Comparison of ENCODE assay signal across 10 cellular contexts in the genomic region with DNA sequence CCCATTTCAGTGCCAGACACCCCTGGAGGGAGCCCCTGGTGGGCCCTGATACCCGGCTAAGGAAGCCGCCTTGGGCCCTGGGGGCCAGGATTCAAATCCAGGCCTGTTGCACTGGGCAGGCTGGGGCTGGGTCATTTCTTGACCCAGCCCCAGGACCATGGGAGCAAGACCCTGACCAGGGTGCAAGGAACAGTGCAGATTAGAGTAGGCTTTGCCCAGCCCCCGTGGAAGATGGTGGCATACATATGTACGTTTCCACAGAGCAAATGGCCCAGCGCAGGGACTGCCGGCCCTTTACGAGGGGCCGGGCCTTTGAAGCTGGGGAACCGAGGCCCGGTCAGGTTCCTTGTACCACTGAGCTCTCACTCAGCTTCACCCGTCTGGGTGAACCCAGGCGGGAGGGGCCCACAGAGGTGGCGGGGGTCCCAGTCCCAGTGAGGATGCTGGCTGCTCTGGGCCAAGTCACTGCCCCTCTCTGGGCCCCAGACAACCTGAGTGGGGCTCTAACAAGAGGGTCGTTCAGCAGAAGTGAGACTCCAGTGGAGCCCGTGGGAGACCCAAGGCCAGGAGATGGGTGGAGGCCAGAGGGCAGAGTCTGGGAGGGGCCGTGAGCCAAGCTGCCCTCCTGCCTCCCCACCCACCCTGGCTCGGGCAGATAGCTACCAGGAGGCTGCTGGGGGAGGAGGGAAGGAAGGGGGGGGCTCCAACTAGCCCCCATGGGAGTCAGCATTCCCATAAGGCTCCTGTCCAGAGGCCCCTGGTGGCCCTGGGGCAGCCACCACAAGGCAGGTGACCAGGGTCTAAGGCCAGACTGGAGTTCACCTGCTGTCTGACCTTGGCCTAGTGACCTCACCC. TPM values are rescaled to one million over a fixed set of nuclear protein-coding genes. Genes with fewer than 3 reads are reported as not detected.
A peak's percentile ranks its signal among the peaks of the same experiment; 100 is the strongest.
DNase-seq lines count a peak whose midpoint lies in the region; ATAC-seq and TF ChIP-seq lines count a peak whose summit lies in the region.
"Had no signal": no experiment of that assay in that cellular context is flagged by ENCODE, and none has a peak within 500 bp of the region (broad histone marks: within the 10 kb centered on the region; RNA-seq: fewer than 3 reads in every experiment).

No MANE protein-coding gene starts in this region.

- H3K9me3 ChIP-seq in Loucy (ENCODE audit: insufficient read depth, low read depth, low read length) (no peaks in the 10 kb centered on the region), neural cell (ENCODE audit: low read length) (no peaks in the 10 kb centered on the region)

- peaks cover 60% of the 10 kb centered on the region for H4K20me1 ChIP-seq in Loucy (ENCODE audit: insufficient read depth, low read length, poor library complexity, severe bottlenecking)
- peaks cover 6% of the 10 kb centered on the region for H4K20me1 ChIP-seq in neural cell (ENCODE audit: insufficient read depth)

- H3K4me3 ChIP-seq in AG09309 (ENCODE audit: control insufficient read depth, low read depth, low read length) (peak overlapping the region; percentile 91), Loucy (ENCODE audit: low read length, poor library complexity, severe bottlenecking) (peak overlapping the region; percentile 79), dorsolateral prefrontal cortex (peak overlapping the region in 56 of 59 donors; percentile 67 to 97 (median 90)), neural cell (ENCODE audit: low read length) (peak overlapping the region; percentile 98)

- no peak overlapping the region for H2AFZ ChIP-seq in Loucy (ENCODE audit: low read length)
- no peak overlapping the region for H2AFZ ChIP-seq in neural cell (ENCODE audit: low read depth, low read length)

- H3K36me3 ChIP-seq in Loucy (ENCODE audit: insufficient read depth, low read length) (no peaks in the 10 kb centered on the region), neural cell (ENCODE audit: insufficient read depth, low read length) (no peaks in the 10 kb centered on the region)

- no peak for DNase-seq in AG09309 (ENCODE audit: low read depth)
- no peak for DNase-seq in dorsolateral prefrontal cortex
- no peak for DNase-seq in central memory CD4-positive, alpha-beta T cell
- DNase-seq in NCI-H2196 treated with DMSO at 0.1 percent for 48 hours (lab: John Stamatoyannopoulos, UW; ENCODE audit: unreplicated experiment), result no peak
- DNase-seq: amniotic stem cell, NCI-H524 had no signal

- ATAC-seq in HG03432 (IDR thresholded peaks at IDR 0.05; ENCODE audit: unreplicated experiment) (no peak), HG03469 (IDR thresholded peaks at IDR 0.05; ENCODE audit: unreplicated experiment) (no peak)

- peaks cover 62% of the 10 kb centered on the region for H3K79me2 ChIP-seq in Loucy (ENCODE audit: insufficient read depth, low read length)
- H3K79me2 ChIP-seq in neural cell (replicated peaks; ENCODE audit: insufficient read depth, low read length), result peaks cover 29% of the 10 kb centered on the region

- TF ChIP-seq CTCF in AG09309 (IDR thresholded peaks at IDR 0.05; ENCODE audit: control insufficient read depth, insufficient read depth, low read depth, low read length, missing control alignments), result no peak
- TF ChIP-seq CTCF in Loucy (conservative IDR thresholded peaks at IDR 0.05; ENCODE audit: low read length), result no peak
- no peak for TF ChIP-seq CTCF in dorsolateral prefrontal cortex (IDR thresholded peaks at IDR 0.05 in 54 of 56, conservative IDR thresholded peaks at IDR 0.05 in 2 of 56; ENCODE audit: low read depth in 1 of 56, partially characterized antibody in 56 of 56)
- TF ChIP-seq CTCF in neural cell (IDR thresholded peaks at IDR 0.05; ENCODE audit: poor library complexity, severe bottlenecking), result no peak

- peaks cover 52% of the 10 kb centered on the region for H3K4me1 ChIP-seq in Loucy (ENCODE audit: insufficient read depth, low read length, poor library complexity, severe bottlenecking)

- H3K4me2 ChIP-seq in Loucy (ENCODE audit: low read depth, low read length, poor library complexity, severe bottlenecking) (peak overlapping the region; percentile 85), neural cell (ENCODE audit: low read length) (no peak overlapping the region)

- no peaks in the 10 kb centered on the region for H3K9me2 ChIP-seq in Loucy (replicated peaks; ENCODE audit: low read depth, low read length)
- no peaks in the 10 kb centered on the region for H3K9me2 ChIP-seq in neural cell (ENCODE audit: insufficient read depth, low read length)

- TF ChIP-seq RAD21 in neural cell (conservative IDR thresholded peaks at IDR 0.05), result no peak

- intact Hi-C loops in dorsolateral prefrontal cortex (cut with DNase I), result no loop called here

- H3F3A ChIP-seq in Loucy (ENCODE audit: low read depth) (0 out of 2 replicates have a peak, but pooled peaks cover 2% of the 10 kb centered on the region), neural cell (ENCODE audit: insufficient read depth, low read length, poor library complexity, severe bottlenecking) (no peaks in the 10 kb centered on the region)

- H3K27ac ChIP-seq in dorsolateral prefrontal cortex (peak overlapping the region; percentile 70 to 99 (median 95)), neural cell (ENCODE audit: low read length) (no peak overlapping the region)

- H3K9ac ChIP-seq in Loucy (ENCODE audit: low read depth, low read length, poor library complexity, severe bottlenecking), result peak overlapping the region; percentile 84
- H3K9ac ChIP-seq in neural cell (ENCODE audit: low read length), result no peak overlapping the region

- H3K27me3 ChIP-seq in Loucy (ENCODE audit: insufficient read depth, low read length, poor library complexity, severe bottlenecking), result no peaks in the 10 kb centered on the region
- no peaks in the 10 kb centered on the region for H3K27me3 ChIP-seq in dorsolateral prefrontal cortex
- no peaks in the 10 kb centered on the region for H3K27me3 ChIP-seq in neural cell (ENCODE audit: insufficient read depth, low read depth, low read length)

- TF ChIP-seq EP300 in neural cell (conservative IDR thresholded peaks at IDR 0.05; ENCODE audit: poor library complexity, severe bottlenecking), result no peak

TF ChIP-seq in neural cell, 6 proteins besides CTCF, POLR2A, EP300 and RAD21:
- TF ChIP-seq POLR2AphosphoS5 (IDR thresholded peaks at IDR 0.05) (no peak), SMC3 (conservative IDR thresholded peaks at IDR 0.05; ENCODE audit: poor library complexity) (no peak), MXI1 (conservative IDR thresholded peaks at IDR 0.05; ENCODE audit: poor library complexity, severe bottlenecking) (no peak), EZH2 (IDR thresholded peaks at IDR 0.05; ENCODE audit: borderline replicate concordance, insufficient read depth, low read length, poor library complexity, severe bottlenecking) (no peak), TAF1 (IDR thresholded peaks at IDR 0.05; ENCODE audit: low read depth) (no peak)
- TF ChIP-seq, protein P1, sequence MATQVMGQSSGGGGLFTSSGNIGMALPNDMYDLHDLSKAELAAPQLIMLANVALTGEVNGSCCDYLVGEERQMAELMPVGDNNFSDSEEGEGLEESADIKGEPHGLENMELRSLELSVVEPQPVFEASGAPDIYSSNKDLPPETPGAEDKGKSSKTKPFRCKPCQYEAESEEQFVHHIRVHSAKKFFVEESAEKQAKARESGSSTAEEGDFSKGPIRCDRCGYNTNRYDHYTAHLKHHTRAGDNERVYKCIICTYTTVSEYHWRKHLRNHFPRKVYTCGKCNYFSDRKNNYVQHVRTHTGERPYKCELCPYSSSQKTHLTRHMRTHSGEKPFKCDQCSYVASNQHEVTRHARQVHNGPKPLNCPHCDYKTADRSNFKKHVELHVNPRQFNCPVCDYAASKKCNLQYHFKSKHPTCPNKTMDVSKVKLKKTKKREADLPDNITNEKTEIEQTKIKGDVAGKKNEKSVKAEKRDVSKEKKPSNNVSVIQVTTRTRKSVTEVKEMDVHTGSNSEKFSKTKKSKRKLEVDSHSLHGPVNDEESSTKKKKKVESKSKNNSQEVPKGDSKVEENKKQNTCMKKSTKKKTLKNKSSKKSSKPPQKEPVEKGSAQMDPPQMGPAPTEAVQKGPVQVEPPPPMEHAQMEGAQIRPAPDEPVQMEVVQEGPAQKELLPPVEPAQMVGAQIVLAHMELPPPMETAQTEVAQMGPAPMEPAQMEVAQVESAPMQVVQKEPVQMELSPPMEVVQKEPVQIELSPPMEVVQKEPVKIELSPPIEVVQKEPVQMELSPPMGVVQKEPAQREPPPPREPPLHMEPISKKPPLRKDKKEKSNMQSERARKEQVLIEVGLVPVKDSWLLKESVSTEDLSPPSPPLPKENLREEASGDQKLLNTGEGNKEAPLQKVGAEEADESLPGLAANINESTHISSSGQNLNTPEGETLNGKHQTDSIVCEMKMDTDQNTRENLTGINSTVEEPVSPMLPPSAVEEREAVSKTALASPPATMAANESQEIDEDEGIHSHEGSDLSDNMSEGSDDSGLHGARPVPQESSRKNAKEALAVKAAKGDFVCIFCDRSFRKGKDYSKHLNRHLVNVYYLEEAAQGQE (IDR thresholded peaks at IDR 0.05; ENCODE audit: borderline replicate concordance), result no peak

RNA-seq across cellular contexts. Expression of a gene that starts 2.7 kb away (rescaled TPM):
- 100 to 1,000 TPM in 32 of 120 experiments, 10 to 100 TPM in 88; 40.9 to 364 (median 77.4) TPM for total RNA-seq in dorsolateral prefrontal cortex
- 27.6 and 37.6 TPM in 2 replicates for polyA plus RNA-seq in neural cell
- polyA minus RNA-seq in neural cell, result 25.1 and 25.8 TPM in 2 replicates

RNA-seq across cellular contexts. Expression of a gene that starts 32.8 kb away (rescaled TPM):
- 100 to 1,000 TPM in 118 of 120 experiments, 10 to 100 TPM in 2; 79.8 to 247 (median 161) TPM for total RNA-seq in dorsolateral prefrontal cortex
- 46.1 and 57.6 TPM in 2 replicates for polyA plus RNA-seq in neural cell
- 58.8 and 71.8 TPM in 2 replicates for polyA minus RNA-seq in neural cell

RNA-seq across cellular contexts. Expression of a gene that starts 47.8 kb away (rescaled TPM):
- 10 to 100 TPM; 15.7 to 49.6 (median 26.9) TPM for total RNA-seq in dorsolateral prefrontal cortex
- polyA plus RNA-seq in neural cell, result 5.8 and 8.3 TPM in 2 replicates
- polyA minus RNA-seq in neural cell, result 19.0 and 21.9 TPM in 2 replicates

RNA-seq across cellular contexts. Expression of a gene that starts 48.4 kb away (rescaled TPM):
- 10 to 100 TPM in 119 of 120 experiments, 1 to 10 TPM in 1; 8.6 to 54.6 (median 25.5) TPM for total RNA-seq in dorsolateral prefrontal cortex
- 39.3 and 45.8 TPM in 2 replicates for polyA plus RNA-seq in neural cell
- polyA minus RNA-seq in neural cell, result 3.4 and 4.9 TPM in 2 replicates
